Comparison of ENCODE assay signal across 10 cellular contexts in genomic region chr10:31582365-31583052, GRCh38.
A peak's percentile ranks its signal among the peaks of the same experiment; 100 is the strongest.
DNase-seq lines count a peak whose midpoint lies in the region; ATAC-seq, FAIRE-seq and TF ChIP-seq lines count a peak whose summit lies in the region.
"Had no signal": no experiment of that assay in that cellular context is flagged by ENCODE, and none has a peak within 500 bp of the region (broad histone marks: within the 10 kb centered on the region; RNA-seq: fewer than 3 reads in every experiment).

No MANE protein-coding gene starts in this region.

- H2AK5ac ChIP-seq in IMR-90 (ENCODE audit: low read depth, low read length) = no peak overlapping the region; the same call in 1 of the 2 replicates

- DNase-seq in A549 (ENCODE audit: low read depth in 1 of 2, low spot score in 1 of 2) (peak; percentile 48 to 66), IMR-90 (peak; percentile 47), right lobe of liver (no peak)
- DNase-seq: C1 segment of cervical spinal cord, NCI-H226 had no signal

- no peaks in the 10 kb centered on the region for H3K27me3 ChIP-seq in IMR-90 (ENCODE audit: control insufficient read depth, insufficient read depth, low read length)
- no peaks in the 10 kb centered on the region for H3K27me3 ChIP-seq in right lobe of liver

- peak overlapping the region; percentile 54 for H3K4me2 ChIP-seq in A549
- no peak overlapping the region for H3K4me2 ChIP-seq in IMR-90 (ENCODE audit: low read depth, low read length)

- no peak overlapping the region for H4K91ac ChIP-seq in IMR-90 (ENCODE audit: insufficient read depth, low read depth, low read length)

- no peak for TF ChIP-seq POLR2A in A549 (IDR thresholded peaks at IDR 0.05; ENCODE audit: low read length)
- TF ChIP-seq POLR2A in IMR-90 (IDR thresholded peaks at IDR 0.05; ENCODE audit: low read depth, low read length) = no peak
- TF ChIP-seq POLR2A in right lobe of liver (IDR thresholded peaks at IDR 0.05) = no peak

- CTCF ChIA-PET in A549 (lab: Yijun Ruan, JAX) = interaction anchor here (1.1 to 1.6 kb wide), 3 partner anchors 10 to 16 kb away, joined by 3 to 4 read pairs (median 4); no protein-coding TSS in a partner anchor
- CTCF ChIA-PET in IMR-90 (lab: Yijun Ruan, JAX) = interaction anchor here (0.6 kb wide), 1 partner anchor 27 kb away, joined by 8 read pairs; no protein-coding TSS in a partner anchor

- H3K4me3 ChIP-seq in A549 (no peak overlapping the region), IMR-90 (ENCODE audit: insufficient read depth, low read depth, low read length) (no peak overlapping the region), right lobe of liver (no peak overlapping the region)

- POLR2A ChIA-PET in A549 (lab: Yijun Ruan, JAX) (interaction anchor here (1.0 kb wide), 1 partner anchor 551 kb away, joined by 3 read pairs; the partner anchor contains the start of gene ZNF438), IMR-90 (lab: Charles Lee; ENCODE audit: unreplicated experiment) (no interaction called here)

- H3K9me3 ChIP-seq in A549 = no peaks in the 10 kb centered on the region
- H3K9me3 ChIP-seq in IMR-90 (ENCODE audit: control insufficient read depth, insufficient read depth, low read length) = no peaks in the 10 kb centered on the region
- H3K9me3 ChIP-seq in right lobe of liver = no peaks in the 10 kb centered on the region

- WGBS in A549 (ENCODE audit: missing lambda C conversion rate) = 76% methylated on average over 8 of the region's 8 CpGs
- WGBS in IMR-90 (ENCODE audit: extremely low coverage in 2 of 2, insufficient read length in 1 of 2), 2 experiments = 88% methylated on average over 3 of the region's 8 CpGs; no CpG with 5 or more reads in 1 of the 2 experiments
- 37% methylated on average over 7 of the region's 8 CpGs for WGBS in right lobe of liver (ENCODE audit: insufficient coverage, low coverage, low lambda C conversion rate, missing lambda C conversion rate)

- H2BK120ac ChIP-seq in IMR-90 (ENCODE audit: low read depth, low read length) = no peak overlapping the region

- H3K14ac ChIP-seq in IMR-90 (replicated peaks; ENCODE audit: low read depth, low read length) = no peak overlapping the region

- no peak overlapping the region for H2BK5ac ChIP-seq in IMR-90 (ENCODE audit: low read depth, low read length, poor library complexity, severe bottlenecking)

- TF ChIP-seq CTCF in A549 (IDR thresholded peaks at IDR 0.05) = no peak
- no peak for TF ChIP-seq CTCF in IMR-90 (conservative IDR thresholded peaks at IDR 0.05; ENCODE audit: low read depth, low read length)
- TF ChIP-seq CTCF in right lobe of liver (IDR thresholded peaks at IDR 0.05) = no peak

- no peaks in the 10 kb centered on the region for H4K20me1 ChIP-seq in IMR-90 (ENCODE audit: insufficient read depth, low read length)

- no peak overlapping the region for H2AK9ac ChIP-seq in IMR-90 (replicated peaks; ENCODE audit: low read depth, low read length, poor library complexity)

- H3K4me1 ChIP-seq in A549 = peaks cover 14% of the 10 kb centered on the region
- peaks cover 8% of the 10 kb centered on the region for H3K4me1 ChIP-seq in IMR-90 (ENCODE audit: control insufficient read depth, insufficient read depth, low read length)
- no peaks in the 10 kb centered on the region for H3K4me1 ChIP-seq in right lobe of liver

- ATAC-seq in A549 (peak; percentile 87 to 88), IMR-90 (ENCODE audit: low read depth) (peak; percentile 80), right lobe of liver (peak; percentile 40 to 64 (median 52)), HG02884 (IDR thresholded peaks at IDR 0.05; ENCODE audit: unreplicated experiment) (no peak), GM18870 (IDR thresholded peaks at IDR 0.05; ENCODE audit: unreplicated experiment) (no peak), GM19452 (IDR thresholded peaks at IDR 0.05; ENCODE audit: unreplicated experiment) (no peak), HG02970 (IDR thresholded peaks at IDR 0.05; ENCODE audit: low FRiP score, unreplicated experiment) (no peak)

- H4K5ac ChIP-seq in IMR-90 (ENCODE audit: low read depth, low read length) = no peak overlapping the region

- in situ Hi-C loops in IMR-90 (cut with MboI; ENCODE audit: low sequenced_read_pairs) = no loop called here

- no peak overlapping the region for H2BK20ac ChIP-seq in IMR-90 (ENCODE audit: low read depth, low read length)

- TF ChIP-seq EP300 in A549 (IDR thresholded peaks at IDR 0.05) = no peak

- intact Hi-C loops in IMR-90 (cut with micrococcal nuclease) = no loop called here
- intact Hi-C loops in right lobe of liver (cut with DNase I) = no loop called here

- BruUV-seq in IMR-90 (replicated peaks; lab: Mats Ljungman, UMichigan) = no TSS peak

- H3K79me1 ChIP-seq in IMR-90 (ENCODE audit: low read depth in 1 of 2, low read length in 2 of 2) = no peaks in the 10 kb centered on the region

- no peak overlapping the region for H3K23ac ChIP-seq in IMR-90 (ENCODE audit: low read depth, low read length)

- no peak overlapping the region for H3K4ac ChIP-seq in IMR-90 (ENCODE audit: low read depth, low read length)

- H3K9ac ChIP-seq in IMR-90 (ENCODE audit: low read depth, low read length) = no peak overlapping the region

- no peak overlapping the region for H2AFZ ChIP-seq in IMR-90 (replicated peaks; ENCODE audit: low read length, poor library complexity)

- no peak overlapping the region for H4K8ac ChIP-seq in IMR-90 (ENCODE audit: low read depth in 2 of 2, low read length in 2 of 2)

- no peaks in the 10 kb centered on the region for H3K9me1 ChIP-seq in IMR-90 (ENCODE audit: insufficient read depth, low read length)

- dilution Hi-C loops in IMR-90 (cut with HindIII; ENCODE audit: low sequenced_read_pairs, unreplicated experiment) = no loop called here

- no peak for FAIRE-seq in A549 (lab: Jason Lieb, UNC)

- TF ChIP-seq RAD21 in A549 (conservative IDR thresholded peaks at IDR 0.05 in 1 of 2, IDR thresholded peaks at IDR 0.05 in 1 of 2) (no peak), IMR-90 (IDR thresholded peaks at IDR 0.05; ENCODE audit: low read length) (no peak)

- no peak overlapping the region for H2BK15ac ChIP-seq in IMR-90 (ENCODE audit: low read depth, low read length)

- H3K56ac ChIP-seq in IMR-90 (ENCODE audit: extremely low read depth, insufficient read depth, low read length) = no peak overlapping the region

- no peaks in the 10 kb centered on the region for H3K36me3 ChIP-seq in IMR-90 (ENCODE audit: control insufficient read depth, insufficient read depth, low read length)
- no peaks in the 10 kb centered on the region for H3K36me3 ChIP-seq in right lobe of liver

- H3K27ac ChIP-seq in A549 (peak overlapping the region; percentile 8 to 65; a peak in 5 of 6 replicates), IMR-90 (ENCODE audit: insufficient read depth, low read length) (no peak overlapping the region), cingulate gyrus (ENCODE audit: low read depth, low read length) (peak overlapping the region; percentile 43), right lobe of liver (no peak overlapping the region)

- H3K18ac ChIP-seq in IMR-90 (ENCODE audit: low read depth, low read length) = no peak overlapping the region

TF ChIP-seq in A549, 52 proteins besides CTCF, POLR2A, EP300 and RAD21 (continues in another document):
- TF ChIP-seq SMC3 (IDR thresholded peaks at IDR 0.05) (no peak), HOXB13 (CRISPR knock-in tag; IDR thresholded peaks at IDR 0.05; ENCODE audit: low read depth) (no peak), NFE2L2 (conservative IDR thresholded peaks at IDR 0.05; ENCODE audit: low read length) (no peak), MAZ (IDR thresholded peaks at IDR 0.05; ENCODE audit: borderline replicate concordance, low read depth, low read length) (no peak), CHD4 (IDR thresholded peaks at IDR 0.05; ENCODE audit: borderline replicate concordance) (no peak), E2F6 (IDR thresholded peaks at IDR 0.05; ENCODE audit: borderline replicate concordance, low read depth) (no peak), KDM1A (IDR thresholded peaks at IDR 0.05; ENCODE audit: low read depth) (no peak), HDAC2 (IDR thresholded peaks at IDR 0.05) (no peak), HOXB5 (CRISPR knock-in tag; IDR thresholded peaks at IDR 0.05) (no peak), EHF (CRISPR knock-in tag; IDR thresholded peaks at IDR 0.05) (no peak), NR3C1 (IDR thresholded peaks at IDR 0.05) (no peak), CBX2 (IDR thresholded peaks at IDR 0.05; ENCODE audit: borderline replicate concordance, low read depth) (no peak), ZNF302 (CRISPR knock-in tag; IDR thresholded peaks at IDR 0.05) (no peak), RCOR1 (IDR thresholded peaks at IDR 0.05; ENCODE audit: low read depth, low read length) (no peak), JUN (IDR thresholded peaks at IDR 0.05) (no peak)

TF ChIP-seq in IMR-90, 13 proteins besides CTCF, POLR2A, EP300 and RAD21:
- TF ChIP-seq BHLHE40 (IDR thresholded peaks at IDR 0.05; ENCODE audit: low read depth, low read length) (no peak), MAZ (IDR thresholded peaks at IDR 0.05; ENCODE audit: borderline replicate concordance, low read depth, low read length) (0 out of 2 replicates have a peak, but pooled peaks have one; percentile 17)

Comparison
In these comparisons a context has a peak if more than half of its experiments do, and no peak if none do; other contexts are left out.
1. ATAC-seq: peak in A549 (2 of 2), IMR-90 (single experiment) and right lobe of liver (4 of 4); none in HG02884 (single experiment), GM18870 (single experiment), GM19452 (single experiment) and HG02970 (single experiment).
2. DNase-seq: peak in A549 (2 of 2) and IMR-90 (single experiment); none in right lobe of liver (0 of 3).
3. H3K27ac ChIP-seq: peak in A549 (2 of 2) and cingulate gyrus (single experiment); none in IMR-90 (single experiment) and right lobe of liver (0 of 3).